8 cellular contexts compared by ENCODE assay signal in genomic region chr15:81274932-81275341, GRCh38. TPM values are rescaled to one million over a fixed set of nuclear protein-coding genes. Genes with fewer than 3 reads are reported as not detected.
A peak's percentile ranks its signal among the peaks of the same experiment; 100 is the strongest.
DNase-seq lines count a peak whose midpoint lies in the region; ATAC-seq and TF ChIP-seq lines count a peak whose summit lies in the region.

No MANE protein-coding gene starts in this region.

- H3K27me3 Mint-ChIP-seq in activated CD8-positive, alpha-beta T cell treated with anti-CD3 and anti-CD28 coated beads for 36 hours, result no peaks in the 10 kb centered on the region
- H3K27me3 Mint-ChIP-seq in effector memory CD8-positive, alpha-beta T cell, result no peaks in the 10 kb centered on the region

- no peaks in the 10 kb centered on the region for H3K79me1 ChIP-seq in mesendoderm (ENCODE audit: low read length)

- H3K56ac ChIP-seq in mesendoderm (ENCODE audit: low read length), result no peak overlapping the region

- no peak overlapping the region for H2BK5ac ChIP-seq in mesendoderm (ENCODE audit: low read length)

- H3K4me1 ChIP-seq in mesendoderm (ENCODE audit: control insufficient read depth, low read depth, low read length), result no peaks in the 10 kb centered on the region

- no peak overlapping the region for H3K18ac ChIP-seq in mesendoderm (ENCODE audit: low read length)

- intact Hi-C loops in activated CD8-positive, alpha-beta T cell treated with anti-CD3 and anti-CD28 coated beads for 36 hours (cut with micrococcal nuclease), result loop anchor here (1.0 to 5.0 kb wide), 3 partner anchors 47 to 125 kb away; partner anchors contain the start of gene STARD5

- H3K4me2 ChIP-seq in mesendoderm (ENCODE audit: low read length), result no peak overlapping the region

- H2BK15ac ChIP-seq in mesendoderm (replicated peaks; ENCODE audit: low read depth), result no peak overlapping the region

- H3K36me3 Mint-ChIP-seq in activated CD8-positive, alpha-beta T cell treated with anti-CD3 and anti-CD28 coated beads for 36 hours (ENCODE audit: low read depth), result peaks cover 27% of the 10 kb centered on the region
- no peaks in the 10 kb centered on the region for H3K36me3 Mint-ChIP-seq in effector memory CD8-positive, alpha-beta T cell (ENCODE audit: insufficient read depth)

- H3K9me3 Mint-ChIP-seq in activated CD8-positive, alpha-beta T cell treated with anti-CD3 and anti-CD28 coated beads for 36 hours, result peaks cover 21% of the 10 kb centered on the region
- peaks cover 0 to 2% of the 10 kb centered on the region in 2 donors for H3K9me3 Mint-ChIP-seq in effector memory CD8-positive, alpha-beta T cell

- peaks cover 52% of the 10 kb centered on the region for H3K4me1 Mint-ChIP-seq in activated CD8-positive, alpha-beta T cell treated with anti-CD3 and anti-CD28 coated beads for 36 hours (ENCODE audit: low read depth)
- H3K4me1 Mint-ChIP-seq in effector memory CD8-positive, alpha-beta T cell (ENCODE audit: low read depth in 2 of 2), result peaks cover 6 to 11% of the 10 kb centered on the region in 2 donors

- H3K36me3 ChIP-seq in mesendoderm (ENCODE audit: control insufficient read depth, insufficient read depth, low read length), result no peaks in the 10 kb centered on the region

- H3K23ac ChIP-seq in mesendoderm (ENCODE audit: low read length), result no peak overlapping the region

- WGBS in mesendoderm (ENCODE audit: extremely low coverage, insufficient coverage, low lambda C conversion rate), result no CpG with 5 or more reads among the region's 9 CpGs

- POLR2A ChIA-PET in activated CD8-positive, alpha-beta T cell treated with anti-CD3 and anti-CD28 coated beads for 36 hours (lab: Charles Lee), result interaction anchor here (0.7 to 2.3 kb wide), 6 partner anchors 8 to 52 kb away, joined by 3 to 7 read pairs (median 4); no protein-coding TSS in a partner anchor

- no peak overlapping the region for H3K4me3 ChIP-seq in mesendoderm (ENCODE audit: low read length)

- peak; percentile 74 for TF ChIP-seq CTCF in activated CD8-positive, alpha-beta T cell treated with anti-CD3 and anti-CD28 coated beads for 36 hours (IDR thresholded peaks at IDR 0.05)

- no peaks in the 10 kb centered on the region for H3K27me3 ChIP-seq in mesendoderm (ENCODE audit: insufficient read depth, low read length, poor library complexity)

- H2AK5ac ChIP-seq in mesendoderm (ENCODE audit: low read length), result no peak overlapping the region

- H3K4me3 Mint-ChIP-seq in activated CD8-positive, alpha-beta T cell treated with anti-CD3 and anti-CD28 coated beads for 36 hours, result no peak overlapping the region
- peak overlapping the region in 1 of 2 donors; percentile 18 for H3K4me3 Mint-ChIP-seq in effector memory CD8-positive, alpha-beta T cell

- no peak overlapping the region for H4K8ac ChIP-seq in mesendoderm (ENCODE audit: low read depth, low read length)

- ATAC-seq in HG03442 (IDR thresholded peaks at IDR 0.05; ENCODE audit: unreplicated experiment), result peak; percentile 75
- ATAC-seq in activated CD8-positive, alpha-beta T cell treated with anti-CD3 and anti-CD28 coated beads for 36 hours, result peak; percentile 82
- ATAC-seq in effector memory CD8-positive, alpha-beta T cell (replicated peaks), result peak; percentile 97

- no peaks in the 10 kb centered on the region for H3K79me2 ChIP-seq in mesendoderm (ENCODE audit: control insufficient read depth, insufficient read depth, low read length)

- DNase-seq in C1 segment of cervical spinal cord (lab: John Stamatoyannopoulos, UW) (peak in 12 of 14 donors; percentile 12 to 78 (median 56)), GM19240 (ENCODE audit: insufficient read length, low spot score) (peak; percentile 65), NCI-H774 (lab: John Stamatoyannopoulos, UW) (peak; percentile 71), mesendoderm (peak; percentile 96)
- peak; percentile 72 for DNase-seq in activated CD8-positive, alpha-beta T cell treated with anti-CD3 and anti-CD28 coated beads for 36 hours
- DNase-seq in effector memory CD8-positive, alpha-beta T cell, result peak; percentile 74 to 78 (median 77)
- peak; percentile 67 to 78 for DNase-seq in stimulated activated CD8-positive, alpha-beta memory T cell treated with anti-CD3 and anti-CD28 coated beads, Interleukin-4, amount 100 ng/mL, for 1 hour (ENCODE audit: low read depth in 2 of 2, low spot score in 1 of 2)

- H3K27ac Mint-ChIP-seq in activated CD8-positive, alpha-beta T cell treated with anti-CD3 and anti-CD28 coated beads for 36 hours, result peak overlapping the region; percentile 49
- H3K27ac Mint-ChIP-seq in effector memory CD8-positive, alpha-beta T cell, result peak overlapping the region in 1 of 2 donors; percentile 47

- H3K4ac ChIP-seq in mesendoderm (ENCODE audit: low read depth, low read length), result no peak overlapping the region

- H3K9ac ChIP-seq in mesendoderm (ENCODE audit: low read length), result no peak overlapping the region

- no peak overlapping the region for H3K27ac ChIP-seq in mesendoderm (ENCODE audit: low read depth, low read length)

- CTCF ChIA-PET in activated CD8-positive, alpha-beta T cell treated with anti-CD3 and anti-CD28 coated beads for 36 hours (lab: Charles Lee), result interaction anchor here (0.5 to 6.3 kb wide), 48 partner anchors 9 to 283 kb away, joined by 3 to 97 read pairs (median 4); partner anchors contain the start of genes STARD5 and TMC3

- no peak overlapping the region for H4K5ac ChIP-seq in mesendoderm (ENCODE audit: low read length)

- H2BK120ac ChIP-seq in mesendoderm (ENCODE audit: low read depth, low read length), result no peak overlapping the region

RNA-seq across cellular contexts. Expression of gene STARD5, which starts 49.0 kb away (rescaled TPM):
- 1 to 10 TPM; 6.7 to 6.9 TPM for total RNA-seq in activated CD8-positive, alpha-beta T cell treated with anti-CD3 and anti-CD28 coated beads for 36 hours
- polyA plus RNA-seq in mesendoderm (2013, experiment 1 of 2), result 0.74 TPM
- 0.87 TPM for polyA plus RNA-seq in mesendoderm (2013, experiment 2 of 2)
